Comparison of ENCODE assay signal across 11 cellular contexts in genomic region chr19:39003188-39003587, GRCh38.
"Had no signal": no experiment of that assay in that cellular context is flagged by ENCODE, and none has a peak within 500 bp of the region (broad histone marks: within the 10 kb centered on the region; RNA-seq: fewer than 3 reads in every experiment).

No MANE protein-coding gene starts in this region.

- H3K27ac ChIP-seq: GM23248 had no signal

- H3K4me2 ChIP-seq: GM23338 had no signal

- H3K9ac ChIP-seq: GM23248 had no signal

- ATAC-seq: GM23338, HCT116 had no signal

- H3K36me3 ChIP-seq: HAP-1 had no signal

- H3K9me3 Mint-ChIP-seq: GM23338, H9, HFFc6 had no signal

- H3K9me3 ChIP-seq: HAP-1 had no signal

- H3K4me1 ChIP-seq: HAP-1 had no signal

- H2AFZ ChIP-seq: GM23248, GM23338 had no signal

- DNase-seq: GM23248, GOT3, H7, H9, HCEC 1CT, HFFc6 had no signal

- H3K27ac Mint-ChIP-seq: GM23338, HFFc6 had no signal

- H3K4me3 Mint-ChIP-seq: GM23338, H9, HFFc6 had no signal

- H3K4me3 ChIP-seq: GM23248, GM23338, HAP-1 had no signal

- FAIRE-seq: H1, H54 had no signal
